ENCODE assay signal across 2 cellular contexts in genomic region chr22:44363980-44364749, GRCh38.
TF ChIP-seq lines count a peak whose summit lies in the region.

No MANE protein-coding gene starts in this region.

TF ChIP-seq in SK-N-SH, 30 proteins besides CTCF, POLR2A, EP300 and RAD21 (continued from another document):
- no peak for TF ChIP-seq ELF1 (IDR thresholded peaks at IDR 0.05)
- TF ChIP-seq SMC3 (IDR thresholded peaks at IDR 0.05; ENCODE audit: low read depth, low read length): no peak
- TF ChIP-seq EZH2phosphoT487 (IDR thresholded peaks at IDR 0.05; ENCODE audit: borderline replicate concordance, low read depth): no peak
- TF ChIP-seq SIN3A (IDR thresholded peaks at IDR 0.05; ENCODE audit: borderline replicate concordance, low read depth, low read length): no peak
- no peak for TF ChIP-seq GABPA (IDR thresholded peaks at IDR 0.05; ENCODE audit: low read depth)
- TF ChIP-seq YY1 (IDR thresholded peaks at IDR 0.05; ENCODE audit: low read depth): no peak
- no peak for TF ChIP-seq MAX (IDR thresholded peaks at IDR 0.05; ENCODE audit: low read depth)

TF ChIP-seq in SK-N-SH treated with all-trans-retinoic acid at 6 μM for 48 hours, 23 proteins besides CTCF, POLR2A, EP300 and RAD21 (continued from another document):
- TF ChIP-seq TSHZ2 (CRISPR knock-in tag; IDR thresholded peaks at IDR 0.05) (no peak), ARNTL (CRISPR knock-in tag; IDR thresholded peaks at IDR 0.05; ENCODE audit: borderline replicate concordance, low read depth) (no peak), PATZ1 (CRISPR knock-in tag; IDR thresholded peaks at IDR 0.05; ENCODE audit: borderline replicate concordance) (no peak)
